Comparison of ENCODE assay signal across 8 cellular contexts in the genomic region with DNA sequence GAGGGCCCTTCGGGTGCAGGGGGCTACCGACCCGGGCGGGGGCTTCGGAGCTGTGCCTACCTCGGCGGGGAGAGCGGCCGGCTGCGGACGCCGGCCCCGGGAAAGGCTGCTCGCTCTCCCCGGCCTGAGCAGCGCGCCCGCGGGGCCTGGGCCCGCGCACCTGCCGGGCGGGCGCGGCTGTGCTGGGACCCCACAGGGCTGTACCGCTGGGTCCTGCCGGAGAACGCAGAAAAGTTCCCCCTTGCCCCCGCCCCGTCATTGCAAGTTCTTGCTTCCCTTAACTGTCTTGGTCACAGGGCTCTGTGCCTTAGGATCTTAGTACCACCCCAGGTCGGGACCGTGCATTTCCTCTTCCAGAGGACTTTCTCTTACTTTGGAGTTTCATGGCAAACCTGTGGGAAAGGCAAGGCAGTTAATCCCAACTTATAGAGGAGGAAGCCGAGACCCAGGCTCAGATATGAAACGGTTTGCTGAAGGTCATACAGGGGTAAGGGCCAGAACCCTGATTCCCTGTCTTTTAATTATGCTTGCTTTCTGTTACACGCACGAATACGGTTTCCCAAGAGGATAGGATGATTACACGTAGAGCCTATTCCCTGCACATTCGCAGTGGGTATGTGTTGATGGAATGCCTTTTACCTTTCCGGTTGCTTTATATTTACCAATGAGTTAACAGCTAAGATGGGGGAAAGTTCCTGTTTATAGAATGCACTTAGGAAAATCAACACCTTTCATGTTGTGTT. TPM values are rescaled to one million over a fixed set of nuclear protein-coding genes. Genes with fewer than 3 reads are reported as not detected.
DNase-seq lines count a peak whose midpoint lies in the region; ATAC-seq and TF ChIP-seq lines count a peak whose summit lies in the region.

No MANE protein-coding gene starts in this region.

- peaks cover 15% of the 10 kb centered on the region for H3K36me3 Mint-ChIP-seq in effector memory CD8-positive, alpha-beta T cell (ENCODE audit: insufficient read depth)

- H3K9me3 ChIP-seq in suprapubic skin, result no peaks in the 10 kb centered on the region

- ATAC-seq in GM18867 (IDR thresholded peaks at IDR 0.05; ENCODE audit: unreplicated experiment), result peak; percentile 31
- ATAC-seq in HG03097 (IDR thresholded peaks at IDR 0.05; ENCODE audit: low FRiP score, unreplicated experiment), result peak; percentile 24
- peak; percentile 72 for ATAC-seq in SK-N-SH treated with all-trans-retinoic acid at 6 μM for 48 hours
- peak; percentile 32 for ATAC-seq in effector memory CD8-positive, alpha-beta T cell (replicated peaks)

- H3K27me3 ChIP-seq in suprapubic skin, result no peaks in the 10 kb centered on the region

- TF ChIP-seq CTCF in AG10803 (conservative IDR thresholded peaks at IDR 0.05; ENCODE audit: low read length) (no peak), suprapubic skin (IDR thresholded peaks at IDR 0.05) (no peak)

- TF ChIP-seq POLR2A in suprapubic skin (IDR thresholded peaks at IDR 0.05), result no peak

- TF ChIP-seq EP300 in suprapubic skin (IDR thresholded peaks at IDR 0.05), result no peak

- DNase-seq in AG10803 (ENCODE audit: low read depth) (peak; percentile 35), medulla oblongata (ENCODE audit: extremely low spot score) (peak; percentile 43), suprapubic skin (ENCODE audit: low spot score in 2 of 2) (peak; percentile 64 to 80), putamen (ENCODE audit: low spot score) (no peak)
- DNase-seq in effector memory CD8-positive, alpha-beta T cell, result no peak

- H3K36me3 ChIP-seq in suprapubic skin, result no peaks in the 10 kb centered on the region

- peak overlapping the region; percentile 92 for H3K27ac ChIP-seq in suprapubic skin

- H3K4me3 Mint-ChIP-seq in effector memory CD8-positive, alpha-beta T cell, result peak overlapping the region; percentile 78 to 91

- no peaks in the 10 kb centered on the region for H3K9me3 Mint-ChIP-seq in effector memory CD8-positive, alpha-beta T cell

- H3K27me3 Mint-ChIP-seq in effector memory CD8-positive, alpha-beta T cell, result no peaks in the 10 kb centered on the region

- H3K4me3 ChIP-seq in AG10803 (ENCODE audit: low read length) (peak overlapping the region; percentile 79), suprapubic skin (peak overlapping the region; percentile 90)

- WGBS in suprapubic skin, result 2% methylated on average over 30 of the region's 40 CpGs

- peaks cover 36% of the 10 kb centered on the region for H3K4me1 ChIP-seq in suprapubic skin

- H3K4me1 Mint-ChIP-seq in effector memory CD8-positive, alpha-beta T cell (ENCODE audit: low read depth in 2 of 2), result peaks cover 29 to 48% of the 10 kb centered on the region in 2 donors

- peak overlapping the region; percentile 72 to 95 for H3K27ac Mint-ChIP-seq in effector memory CD8-positive, alpha-beta T cell

TF ChIP-seq in SK-N-SH treated with all-trans-retinoic acid at 6 μM for 48 hours, 23 proteins besides CTCF, POLR2A, EP300 and RAD21:
- no peak for TF ChIP-seq ZNF565 (CRISPR knock-in tag; conservative IDR thresholded peaks at IDR 0.05; ENCODE audit: low read depth)
- TF ChIP-seq, protein P1, sequence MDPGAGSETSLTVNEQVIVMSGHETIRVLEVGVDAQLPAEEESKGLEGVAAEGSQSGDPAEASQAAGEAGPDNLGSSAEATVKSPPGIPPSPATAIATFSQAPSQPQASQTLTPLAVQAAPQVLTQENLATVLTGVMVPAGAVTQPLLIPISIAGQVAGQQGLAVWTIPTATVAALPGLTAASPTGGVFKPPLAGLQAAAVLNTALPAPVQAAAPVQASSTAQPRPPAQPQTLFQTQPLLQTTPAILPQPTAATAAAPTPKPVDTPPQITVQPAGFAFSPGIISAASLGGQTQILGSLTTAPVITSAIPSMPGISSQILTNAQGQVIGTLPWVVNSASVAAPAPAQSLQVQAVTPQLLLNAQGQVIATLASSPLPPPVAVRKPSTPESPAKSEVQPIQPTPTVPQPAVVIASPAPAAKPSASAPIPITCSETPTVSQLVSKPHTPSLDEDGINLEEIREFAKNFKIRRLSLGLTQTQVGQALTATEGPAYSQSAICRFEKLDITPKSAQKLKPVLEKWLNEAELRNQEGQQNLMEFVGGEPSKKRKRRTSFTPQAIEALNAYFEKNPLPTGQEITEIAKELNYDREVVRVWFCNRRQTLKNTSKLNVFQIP (CRISPR knock-in tag; IDR thresholded peaks at IDR 0.05; ENCODE audit: borderline replicate concordance, low read depth), result no peak
- TF ChIP-seq RARB (CRISPR knock-in tag; IDR thresholded peaks at IDR 0.05), result no peak
- no peak for TF ChIP-seq BACH2 (CRISPR knock-in tag; IDR thresholded peaks at IDR 0.05; ENCODE audit: borderline replicate concordance)
- TF ChIP-seq, protein P2, sequence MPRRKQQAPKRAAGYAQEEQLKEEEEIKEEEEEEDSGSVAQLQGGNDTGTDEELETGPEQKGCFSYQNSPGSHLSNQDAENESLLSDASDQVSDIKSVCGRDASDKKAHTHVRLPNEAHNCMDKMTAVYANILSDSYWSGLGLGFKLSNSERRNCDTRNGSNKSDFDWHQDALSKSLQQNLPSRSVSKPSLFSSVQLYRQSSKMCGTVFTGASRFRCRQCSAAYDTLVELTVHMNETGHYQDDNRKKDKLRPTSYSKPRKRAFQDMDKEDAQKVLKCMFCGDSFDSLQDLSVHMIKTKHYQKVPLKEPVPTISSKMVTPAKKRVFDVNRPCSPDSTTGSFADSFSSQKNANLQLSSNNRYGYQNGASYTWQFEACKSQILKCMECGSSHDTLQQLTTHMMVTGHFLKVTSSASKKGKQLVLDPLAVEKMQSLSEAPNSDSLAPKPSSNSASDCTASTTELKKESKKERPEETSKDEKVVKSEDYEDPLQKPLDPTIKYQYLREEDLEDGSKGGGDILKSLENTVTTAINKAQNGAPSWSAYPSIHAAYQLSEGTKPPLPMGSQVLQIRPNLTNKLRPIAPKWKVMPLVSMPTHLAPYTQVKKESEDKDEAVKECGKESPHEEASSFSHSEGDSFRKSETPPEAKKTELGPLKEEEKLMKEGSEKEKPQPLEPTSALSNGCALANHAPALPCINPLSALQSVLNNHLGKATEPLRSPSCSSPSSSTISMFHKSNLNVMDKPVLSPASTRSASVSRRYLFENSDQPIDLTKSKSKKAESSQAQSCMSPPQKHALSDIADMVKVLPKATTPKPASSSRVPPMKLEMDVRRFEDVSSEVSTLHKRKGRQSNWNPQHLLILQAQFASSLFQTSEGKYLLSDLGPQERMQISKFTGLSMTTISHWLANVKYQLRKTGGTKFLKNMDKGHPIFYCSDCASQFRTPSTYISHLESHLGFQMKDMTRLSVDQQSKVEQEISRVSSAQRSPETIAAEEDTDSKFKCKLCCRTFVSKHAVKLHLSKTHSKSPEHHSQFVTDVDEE (CRISPR knock-in tag; IDR thresholded peaks at IDR 0.05), result no peak
- TF ChIP-seq ARNTL (CRISPR knock-in tag; IDR thresholded peaks at IDR 0.05; ENCODE audit: borderline replicate concordance, low read depth), result no peak
- no peak for TF ChIP-seq ZNF8 (CRISPR knock-in tag; IDR thresholded peaks at IDR 0.05)
- TF ChIP-seq, protein P3, sequence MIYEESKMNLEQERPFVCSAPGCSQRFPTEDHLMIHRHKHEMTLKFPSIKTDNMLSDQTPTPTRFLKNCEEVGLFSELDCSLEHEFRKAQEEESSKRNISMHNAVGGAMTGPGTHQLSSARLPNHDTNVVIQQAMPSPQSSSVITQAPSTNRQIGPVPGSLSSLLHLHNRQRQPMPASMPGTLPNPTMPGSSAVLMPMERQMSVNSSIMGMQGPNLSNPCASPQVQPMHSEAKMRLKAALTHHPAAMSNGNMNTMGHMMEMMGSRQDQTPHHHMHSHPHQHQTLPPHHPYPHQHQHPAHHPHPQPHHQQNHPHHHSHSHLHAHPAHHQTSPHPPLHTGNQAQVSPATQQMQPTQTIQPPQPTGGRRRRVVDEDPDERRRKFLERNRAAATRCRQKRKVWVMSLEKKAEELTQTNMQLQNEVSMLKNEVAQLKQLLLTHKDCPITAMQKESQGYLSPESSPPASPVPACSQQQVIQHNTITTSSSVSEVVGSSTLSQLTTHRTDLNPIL (CRISPR knock-in tag; IDR thresholded peaks at IDR 0.05; ENCODE audit: low read depth), result no peak
- TF ChIP-seq ESRRG (CRISPR knock-in tag; IDR thresholded peaks at IDR 0.05), result no peak
- no peak for TF ChIP-seq ZC3H10 (CRISPR knock-in tag; IDR thresholded peaks at IDR 0.05)

RNA-seq across cellular contexts. Expression of a gene that starts 0.7 kb away (rescaled TPM):
- total RNA-seq in suprapubic skin, result 10 to 100 TPM; 29.8 to 60.3 (median 31.4) TPM

Comparison
In these comparisons a context has a peak if more than half of its experiments do, and no peak if none do; other contexts are left out.
1. DNase-seq: peak in AG10803 (single experiment), medulla oblongata (single experiment) and suprapubic skin (2 of 2); none in effector memory CD8-positive, alpha-beta T cell (0 of 3) and putamen (single experiment).
2. Peak in every context shown above with its lines, with median percentiles within 50 percentile points of each other: ATAC-seq.